In the genomic region with DNA sequence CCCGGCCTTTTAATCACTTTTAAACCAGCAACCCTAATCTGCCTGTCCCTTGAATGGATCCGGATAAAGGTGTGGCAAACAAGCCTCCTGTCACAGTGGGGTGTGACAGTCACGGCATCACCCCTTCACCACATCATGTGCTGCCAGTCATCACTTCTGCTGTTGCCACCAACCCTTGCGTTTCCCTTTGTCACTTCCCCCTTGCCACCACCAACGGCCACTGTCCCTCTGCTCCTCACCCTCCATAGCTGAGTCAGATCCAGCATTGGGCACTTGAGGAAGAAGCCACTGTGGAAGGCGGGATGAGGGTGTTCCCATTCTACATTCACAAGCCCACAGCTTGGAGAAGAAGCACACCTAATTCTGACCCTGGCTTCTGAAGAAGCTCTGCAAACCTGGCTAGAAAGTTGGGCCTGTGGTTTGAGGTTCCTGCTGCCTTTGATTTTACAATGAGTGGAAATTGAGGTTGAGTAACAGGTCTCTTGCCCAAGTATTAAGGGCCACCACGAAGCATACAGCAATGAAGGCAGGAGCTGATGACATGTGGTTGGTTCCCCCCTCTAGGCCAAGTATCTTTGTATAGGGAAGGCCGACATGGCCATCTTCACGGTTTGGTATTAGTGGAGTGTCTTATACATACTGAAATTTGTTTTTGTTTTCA, we compare ENCODE assay signal across 8 cellular contexts. TPM values are rescaled to one million over a fixed set of nuclear protein-coding genes. Genes with fewer than 3 reads are reported as not detected.
A peak's percentile ranks its signal among the peaks of the same experiment; 100 is the strongest.
DNase-seq lines count a peak whose midpoint lies in the region; ATAC-seq and TF ChIP-seq lines count a peak whose summit lies in the region.
"Had no signal": no experiment of that assay in that cellular context is flagged by ENCODE, and none has a peak within 500 bp of the region (broad histone marks: within the 10 kb centered on the region; RNA-seq: fewer than 3 reads in every experiment).

No MANE protein-coding gene starts in this region.

- H3K9me3 ChIP-seq in KOPT-K1 (ENCODE audit: insufficient read depth, low read length, poor library complexity, severe bottlenecking) (no peaks in the 10 kb centered on the region), left lung (no peaks in the 10 kb centered on the region)

- H3K36me3 ChIP-seq in KOPT-K1 (ENCODE audit: insufficient read depth, low read length), result no peaks in the 10 kb centered on the region
- no peaks in the 10 kb centered on the region for H3K36me3 ChIP-seq in left lung

- no peaks in the 10 kb centered on the region for H3K27me3 ChIP-seq in left lung

- H3K4me1 Mint-ChIP-seq in stimulated activated naive CD8-positive, alpha-beta T cell treated with anti-CD3 and anti-CD28 coated beads, Interleukin-15, Interleukin-2, amounts not matched to agents 100 ng/mL and 50 ng/mL, for 24 hours (ENCODE audit: low read depth), result peaks cover 60% of the 10 kb centered on the region

- intact Hi-C loops in left lung (cut with DNase I), result no loop called here

- no peak overlapping the region for H3K4me3 ChIP-seq in left lung
- H3K4me3 ChIP-seq: K562 had no signal

- TF ChIP-seq CTCF in left lung (IDR thresholded peaks at IDR 0.05), result no peak

- no peaks in the 10 kb centered on the region for H3K27me3 Mint-ChIP-seq in stimulated activated naive CD8-positive, alpha-beta T cell treated with anti-CD3 and anti-CD28 coated beads, Interleukin-15, Interleukin-2, amounts not matched to agents 100 ng/mL and 50 ng/mL, for 24 hours

- DNase-seq in activated CD8-positive, alpha-beta memory T cell treated with anti-CD3 and anti-CD28 coated beads, Interleukin-2, amount 50 U/mL, for 1 hour (ENCODE audit: extremely low read depth), result peak; percentile 32
- DNase-seq in left lung (peak; percentile 86 to 87), mesenteric fat pad (ENCODE audit: low spot score) (no peak)

- peaks cover 8% of the 10 kb centered on the region for H3K36me3 Mint-ChIP-seq in stimulated activated naive CD8-positive, alpha-beta T cell treated with anti-CD3 and anti-CD28 coated beads, Interleukin-15, Interleukin-2, amounts not matched to agents 100 ng/mL and 50 ng/mL, for 24 hours (ENCODE audit: low read depth)

- H3K27ac Mint-ChIP-seq in stimulated activated naive CD8-positive, alpha-beta T cell treated with anti-CD3 and anti-CD28 coated beads, Interleukin-15, Interleukin-2, amounts not matched to agents 100 ng/mL and 50 ng/mL, for 24 hours, result peak overlapping the region; percentile 64

- ATAC-seq in left lung, result peak; percentile 88
- ATAC-seq in HG03280 (IDR thresholded peaks at IDR 0.05; ENCODE audit: unreplicated experiment), result no peak
- ATAC-seq in HG03095 (IDR thresholded peaks at IDR 0.05; ENCODE audit: unreplicated experiment), result no peak
- ATAC-seq: K562 had no signal

- H3K4me3 Mint-ChIP-seq in stimulated activated naive CD8-positive, alpha-beta T cell treated with anti-CD3 and anti-CD28 coated beads, Interleukin-15, Interleukin-2, amounts not matched to agents 100 ng/mL and 50 ng/mL, for 24 hours, result peak overlapping the region; percentile 27

- H3K4me1 ChIP-seq in left lung, result peaks cover 0 to 51% of the 10 kb centered on the region in 2 donors

- H3K9me3 Mint-ChIP-seq in stimulated activated naive CD8-positive, alpha-beta T cell treated with anti-CD3 and anti-CD28 coated beads, Interleukin-15, Interleukin-2, amounts not matched to agents 100 ng/mL and 50 ng/mL, for 24 hours, result peaks cover 6% of the 10 kb centered on the region

- H3K27ac ChIP-seq in KOPT-K1 (ENCODE audit: low read depth, low read length, poor library complexity, severe bottlenecking) (peak overlapping the region; percentile 68), left lung (peak overlapping the region; percentile 37 to 94)

RNA-seq across cellular contexts. Expression of a gene that starts 22.9 kb away (rescaled TPM):
- 10 to 100 TPM; 46.9 to 56.0 TPM for total RNA-seq in left lung
- total RNA-seq in mesenteric fat pad, result 62.8 TPM
